Comparison of ENCODE assay signal across 1 cellular context in genomic region chr10:79191951-79192676, GRCh38.
TF ChIP-seq lines count a peak whose summit lies in the region.

No MANE protein-coding gene starts in this region.

TF ChIP-seq in SK-N-SH treated with all-trans-retinoic acid at 6 μM for 48 hours, 23 proteins besides CTCF, POLR2A, EP300 and RAD21 (continued from another document):
- TF ChIP-seq, protein P1, sequence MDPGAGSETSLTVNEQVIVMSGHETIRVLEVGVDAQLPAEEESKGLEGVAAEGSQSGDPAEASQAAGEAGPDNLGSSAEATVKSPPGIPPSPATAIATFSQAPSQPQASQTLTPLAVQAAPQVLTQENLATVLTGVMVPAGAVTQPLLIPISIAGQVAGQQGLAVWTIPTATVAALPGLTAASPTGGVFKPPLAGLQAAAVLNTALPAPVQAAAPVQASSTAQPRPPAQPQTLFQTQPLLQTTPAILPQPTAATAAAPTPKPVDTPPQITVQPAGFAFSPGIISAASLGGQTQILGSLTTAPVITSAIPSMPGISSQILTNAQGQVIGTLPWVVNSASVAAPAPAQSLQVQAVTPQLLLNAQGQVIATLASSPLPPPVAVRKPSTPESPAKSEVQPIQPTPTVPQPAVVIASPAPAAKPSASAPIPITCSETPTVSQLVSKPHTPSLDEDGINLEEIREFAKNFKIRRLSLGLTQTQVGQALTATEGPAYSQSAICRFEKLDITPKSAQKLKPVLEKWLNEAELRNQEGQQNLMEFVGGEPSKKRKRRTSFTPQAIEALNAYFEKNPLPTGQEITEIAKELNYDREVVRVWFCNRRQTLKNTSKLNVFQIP (CRISPR knock-in tag; IDR thresholded peaks at IDR 0.05; ENCODE audit: borderline replicate concordance, low read depth): no peak
- TF ChIP-seq ZNF8 (CRISPR knock-in tag; IDR thresholded peaks at IDR 0.05) (no peak), SNAI2 (CRISPR knock-in tag; IDR thresholded peaks at IDR 0.05) (no peak; the same call in 1 of the 2 replicates)
TF ChIP-seq in SK-N-SH treated with all-trans-retinoic acid at 6 μM for 48 hours: peak in this region for 0.
